In the genomic region with DNA sequence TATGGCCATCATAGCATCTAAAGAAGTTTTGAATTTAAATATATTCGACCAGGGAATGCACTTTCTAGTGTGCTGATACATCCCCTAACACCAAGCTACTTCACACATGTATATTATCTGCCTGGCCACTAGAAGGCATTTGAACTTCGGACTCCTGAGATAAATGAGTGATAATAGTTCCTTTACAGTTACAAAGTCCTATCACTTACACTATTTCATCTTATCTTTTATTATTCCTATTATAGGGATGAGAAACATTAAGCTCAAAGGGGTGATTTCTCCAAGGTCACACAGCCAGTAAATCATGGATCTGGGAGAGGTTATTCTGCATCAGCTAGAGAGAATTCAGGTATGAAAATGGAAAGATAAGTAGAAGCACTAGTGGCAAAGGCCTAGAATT, we compare ENCODE assay signal across 21 cellular contexts. TPM values are rescaled to one million over a fixed set of nuclear protein-coding genes. Genes with fewer than 3 reads are reported as not detected.
"Had no signal": no experiment of that assay in that cellular context is flagged by ENCODE, and none has a peak within 500 bp of the region (broad histone marks: within the 10 kb centered on the region; RNA-seq: fewer than 3 reads in every experiment).

No MANE protein-coding gene starts in this region.

- H3K9me3 ChIP-seq: ascending aorta, breast epithelium, gastroesophageal sphincter, left ventricle myocardium inferior, prostate gland, tibial artery, uterus had no signal

- H3K4me1 ChIP-seq: ascending aorta, breast epithelium, gastroesophageal sphincter, left ventricle myocardium inferior, prostate gland, tibial artery, uterus had no signal

- H3K4me3 ChIP-seq: ascending aorta, breast epithelium, gastroesophageal sphincter, left ventricle myocardium inferior, prostate gland, skin epidermis, tibial artery, uterus had no signal

- H3K27me3 ChIP-seq: ascending aorta, breast epithelium, gastroesophageal sphincter, tibial artery, uterus had no signal

- ATAC-seq: activated CD4-positive, CD25-positive, alpha-beta regulatory T cell treated with anti-CD3 and anti-CD28 coated beads, Interleukin-2, amount 50 U/mL, for 24 hours; activated T-helper 17 cell treated with anti-CD3 and anti-CD28 coated beads, Interleukin-2, amount 50 U/mL, for 72 hours; gastroesophageal sphincter; right cardiac atrium had no signal

- H3K27ac ChIP-seq: ascending aorta, breast epithelium, epithelial cell of prostate, gastroesophageal sphincter, left ventricle myocardium inferior, prostate gland, skin epidermis, tibial artery, uterus had no signal

- H3K36me3 ChIP-seq: ascending aorta, breast epithelium, prostate gland, uterus had no signal

- DNase-seq: activated CD4-positive, alpha-beta T cell treated with anti-CD3 and anti-CD28 coated beads, Interleukin-2, amount 50 U/mL, for 48 hours; activated naive CD4-positive, alpha-beta T cell treated with Interleukin-2 at 50 U/mL for 16 hours; cerebellar nuclear complex; effector memory CD4-positive, alpha-beta T cell; kidney; left ventricle myocardium inferior; mesenchymal stem cell; occipital lobe; right cardiac atrium; stimulated activated CD4-positive, alpha-beta T cell treated with anti-CD3 and anti-CD28 coated beads, Interleukin-4, amount 100 ng/mL, for 24 hours; stimulated activated naive CD4-positive, alpha-beta T cell; tibial artery; uterus had no signal

RNA-seq across cellular contexts. Expression of a gene that starts 40.5 kb away (rescaled TPM):
- total RNA-seq: activated T-helper 17 cell treated with anti-CD3 and anti-CD28 coated beads, Interleukin-2, amount 50 U/mL, for 72 hours; ascending aorta had no signal
